Comparison of ENCODE assay signal across 24 cellular contexts in the genomic region with DNA sequence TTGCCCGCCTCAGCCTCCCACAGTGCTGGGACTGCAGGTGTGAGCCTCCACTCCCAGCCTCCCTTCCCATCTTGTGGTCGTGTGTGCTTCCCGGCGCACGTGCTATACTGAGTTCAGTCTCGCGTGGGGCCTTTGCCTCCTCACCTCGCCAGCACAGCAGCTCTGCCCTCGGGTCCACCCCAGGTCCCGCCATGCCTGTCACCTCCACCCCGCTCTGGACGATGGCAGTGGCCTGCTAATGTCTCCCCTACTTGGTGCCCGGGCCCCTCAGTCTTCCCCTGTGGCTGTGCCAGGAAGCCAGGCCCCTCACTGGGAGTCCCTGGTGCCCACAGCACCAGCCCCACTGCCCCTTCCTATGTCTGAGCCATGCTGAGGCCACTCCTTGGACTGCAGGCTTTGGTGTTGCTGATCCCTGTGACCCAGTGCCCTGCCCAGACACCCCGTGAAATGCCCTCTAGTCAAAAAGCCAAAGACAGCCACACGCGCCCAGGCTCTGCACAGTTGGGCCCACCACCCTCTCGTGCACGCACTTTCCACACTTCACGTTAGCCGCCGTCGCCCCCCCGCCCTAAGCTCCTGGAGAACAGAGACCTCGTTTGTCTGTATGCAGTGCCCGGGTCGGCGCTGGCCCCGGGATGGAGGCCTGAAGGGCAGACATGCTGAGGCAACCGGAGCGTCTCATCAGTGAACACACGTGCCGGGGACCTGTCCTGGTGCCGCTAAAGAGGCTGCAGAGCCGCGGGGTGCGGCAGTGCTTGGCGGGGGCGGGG. TPM values are rescaled to one million over a fixed set of nuclear protein-coding genes. Genes with fewer than 3 reads are reported as not detected.
A peak's percentile ranks its signal among the peaks of the same experiment; 100 is the strongest.
DNase-seq lines count a peak whose midpoint lies in the region; ATAC-seq and TF ChIP-seq lines count a peak whose summit lies in the region.
"Had no signal": no experiment of that assay in that cellular context is flagged by ENCODE, and none has a peak within 500 bp of the region (broad histone marks: within the 10 kb centered on the region; RNA-seq: fewer than 3 reads in every experiment).

No MANE protein-coding gene starts in this region.

- no peaks in the 10 kb centered on the region for H3K9me3 Mint-ChIP-seq in chondrocyte (ENCODE audit: low read depth)
- no peaks in the 10 kb centered on the region for H3K9me3 Mint-ChIP-seq in activated T-cell treated with anti-CD3 and anti-CD28 coated beads, Interleukin-2, amount 50 U/mL, for 24 hours
- H3K9me3 Mint-ChIP-seq: CD4-positive, alpha-beta T cell; H9; HFFc6 had no signal

- H3K4me1 ChIP-seq in RWPE2 (ENCODE audit: insufficient read depth, poor library complexity, severe bottlenecking): peaks cover 18% of the 10 kb centered on the region

- no peak for ATAC-seq in RWPE2 (ENCODE audit: low read depth)
- ATAC-seq in left colon: peak; percentile 16

- H3K36me3 ChIP-seq in RWPE2 (ENCODE audit: low read depth): peaks cover 23% of the 10 kb centered on the region
- H3K36me3 ChIP-seq: SJCRH30 had no signal

- H3K36me3 Mint-ChIP-seq in chondrocyte (ENCODE audit: low read depth): no peaks in the 10 kb centered on the region
- H3K36me3 Mint-ChIP-seq in activated T-cell treated with anti-CD3 and anti-CD28 coated beads, Interleukin-2, amount 50 U/mL, for 24 hours (ENCODE audit: low read depth): peaks cover 46% of the 10 kb centered on the region

- H3K4me3 ChIP-seq in RWPE2 (ENCODE audit: severe bottlenecking): no peak overlapping the region
- H3K4me3 ChIP-seq: PC-9, SJCRH30 had no signal

- peaks cover 34% of the 10 kb centered on the region for H3K4me1 Mint-ChIP-seq in chondrocyte (ENCODE audit: low read depth)
- H3K4me1 Mint-ChIP-seq in activated T-cell treated with anti-CD3 and anti-CD28 coated beads, Interleukin-2, amount 50 U/mL, for 24 hours (ENCODE audit: low read depth): peaks cover 2% of the 10 kb centered on the region

- DNase-seq in RWPE2 (ENCODE audit: low spot score) (peak; percentile 90), chondrocyte (ENCODE audit: low spot score) (peak; percentile 95), left colon (no peak), posterior vena cava (ENCODE audit: low spot score) (peak; percentile 63), NCI-H2107 treated with DMSO at 0.1 percent for 48 hours (lab: John Stamatoyannopoulos, UW; ENCODE audit: unreplicated experiment) (no peak), HT-29 (ENCODE audit: low spot score) (no peak)
- DNase-seq in activated T-cell treated with anti-CD3 and anti-CD28 coated beads, Interleukin-2, amount 50 U/mL, for 24 hours: no peak
- DNase-seq: CD4-positive, alpha-beta T cell; COR-L47; DMS79 treated with DMSO at 0.1 percent for 48 hours; H9; HFFc6; NCI-H1105; NCI-H146; NCI-H2029; NCI-H226; NCI-H510A treated with DMSO at 0.1 percent for 48 hours; NCI-H748 treated with DMSO at 0.1 percent for 48 hours; PC-9; SJCRH30 had no signal

- peaks cover 10% of the 10 kb centered on the region for H3K27me3 ChIP-seq in RWPE2 (ENCODE audit: insufficient read depth, poor library complexity, severe bottlenecking)
- H3K27me3 ChIP-seq: SJCRH30 had no signal

- H3K27ac ChIP-seq in RWPE2 (ENCODE audit: poor library complexity, severe bottlenecking): no peak overlapping the region
- H3K27ac ChIP-seq: HL-60, KMS-11, PC-9, RWPE1, SJCRH30 had no signal

- no peak overlapping the region for H3K27ac Mint-ChIP-seq in chondrocyte (ENCODE audit: unreplicated experiment)
- H3K27ac Mint-ChIP-seq in activated T-cell treated with anti-CD3 and anti-CD28 coated beads, Interleukin-2, amount 50 U/mL, for 24 hours: no peak overlapping the region
- H3K27ac Mint-ChIP-seq: CD4-positive, alpha-beta T cell; HFFc6 had no signal

- H3K9me3 ChIP-seq in RWPE2 (ENCODE audit: severe bottlenecking): no peaks in the 10 kb centered on the region
- H3K9me3 ChIP-seq: SJCRH30 had no signal

- TF ChIP-seq CTCF in RWPE2 (IDR thresholded peaks at IDR 0.05; ENCODE audit: poor library complexity, severe bottlenecking): no peak
- no peak for TF ChIP-seq CTCF in chondrocyte (IDR thresholded peaks at IDR 0.05)

- no peak overlapping the region for H3K4me3 Mint-ChIP-seq in chondrocyte (ENCODE audit: unreplicated experiment)
- H3K4me3 Mint-ChIP-seq in activated T-cell treated with anti-CD3 and anti-CD28 coated beads, Interleukin-2, amount 50 U/mL, for 24 hours: no peak overlapping the region
- H3K4me3 Mint-ChIP-seq: CD4-positive, alpha-beta T cell; H9; HFFc6 had no signal

- intact Hi-C loops in left colon (cut with DNase I, micrococcal nuclease) (no loop called here), posterior vena cava (cut with DNase I) (no loop called here)

- H3K27me3 Mint-ChIP-seq in chondrocyte (ENCODE audit: low read depth): no peaks in the 10 kb centered on the region
- H3K27me3 Mint-ChIP-seq in activated T-cell treated with anti-CD3 and anti-CD28 coated beads, Interleukin-2, amount 50 U/mL, for 24 hours: no peaks in the 10 kb centered on the region
- H3K27me3 Mint-ChIP-seq: CD4-positive, alpha-beta T cell had no signal

RNA-seq across cellular contexts. Expression of a gene that starts 14.3 kb away (rescaled TPM):
- total RNA-seq in chondrocyte: not detected in 3 replicates
- total RNA-seq in left colon: not detected
- total RNA-seq in posterior vena cava: not detected
- total RNA-seq in HT-29 (2014; rRNA removed; shearing (Covaris generic)): not detected in 2 replicates
- total RNA-seq: CD4-positive, alpha-beta T cell; HFFc6; HT1080; PC-9; SJCRH30 had no signal

RNA-seq across cellular contexts. Expression of a gene that starts 23.0 kb away (rescaled TPM):
- total RNA-seq in chondrocyte (22.3 to 28.3 TPM (median 22.6 TPM) in 3 replicates), left colon (10 to 100 TPM; 26.3 to 34.3 TPM), posterior vena cava (10 to 100 TPM; 19.8 to 23.8 TPM)
- 41.9 and 44.2 TPM in 2 replicates for total RNA-seq in HT-29 (2014; rRNA removed; shearing (Covaris generic))

RNA-seq across cellular contexts. Expression of a gene that starts 32.5 kb away (rescaled TPM):
- total RNA-seq in chondrocyte: 44.4 to 49.0 TPM (median 48.3 TPM) in 3 replicates
- total RNA-seq in left colon: 10 to 100 TPM; 91.6 to 99.5 TPM
- total RNA-seq in posterior vena cava: 10 to 100 TPM; 31.8 to 34.7 TPM
- total RNA-seq in HT-29 (2014; rRNA removed; shearing (Covaris generic)): 44.9 and 49.8 TPM in 2 replicates

Comparison
In these comparisons a context has a peak if more than half of its experiments do, and no peak if none do; other contexts are left out.
1. DNase-seq: peak in RWPE2 (single experiment), chondrocyte (single experiment) and posterior vena cava (single experiment); none in left colon (0 of 2), activated T-cell treated with anti-CD3 and anti-CD28 coated beads, Interleukin-2, amount 50 U/mL, for 24 hours (single experiment), NCI-H2107 treated with DMSO at 0.1 percent for 48 hours (single experiment) and HT-29 (single experiment).